ENCODE assay signal across 8 cellular contexts in genomic region chr11:75140269-75141138, GRCh38. TPM values are rescaled to one million over a fixed set of nuclear protein-coding genes. Genes with fewer than 3 reads are reported as not detected.
DNase-seq lines count a peak whose midpoint lies in the region; ATAC-seq lines count a peak whose summit lies in the region.

No MANE protein-coding gene starts in this region.

- peaks cover 44% of the 10 kb centered on the region for H3K4me1 Mint-ChIP-seq in activated CD4-positive, alpha-beta T cell treated with anti-CD3 and anti-CD28 coated beads, Interleukin-2, amount 10 ng/mL, durations not matched to agents 7 days and 5 days
- peaks cover 46% of the 10 kb centered on the region for H3K4me1 Mint-ChIP-seq in dendritic cell treated with granulocyte-macrophage colony-stimulating factor and Interleukin-4, amounts not matched to agents 40 ng/mL and 50 ng/mL, for 4 days (ENCODE audit: low read depth)
- peaks cover 20% of the 10 kb centered on the region for H3K4me1 Mint-ChIP-seq in memory B cell

- H3K9me3 Mint-ChIP-seq in activated CD4-positive, alpha-beta T cell treated with anti-CD3 and anti-CD28 coated beads, Interleukin-2, amount 10 ng/mL, durations not matched to agents 7 days and 5 days, result no peaks in the 10 kb centered on the region
- no peaks in the 10 kb centered on the region for H3K9me3 Mint-ChIP-seq in dendritic cell treated with granulocyte-macrophage colony-stimulating factor and Interleukin-4, amounts not matched to agents 40 ng/mL and 50 ng/mL, for 4 days
- H3K9me3 Mint-ChIP-seq in memory B cell, result peaks cover 1% of the 10 kb centered on the region

- ATAC-seq in memory B cell (ENCODE audit: low read depth), result peak; percentile 78
- no peak for ATAC-seq in HG02840 (IDR thresholded peaks at IDR 0.05; ENCODE audit: low FRiP score, unreplicated experiment)

- no peaks in the 10 kb centered on the region for H3K36me3 Mint-ChIP-seq in activated CD4-positive, alpha-beta T cell treated with anti-CD3 and anti-CD28 coated beads, Interleukin-2, amount 10 ng/mL, durations not matched to agents 7 days and 5 days (ENCODE audit: low read depth)
- no peaks in the 10 kb centered on the region for H3K36me3 Mint-ChIP-seq in dendritic cell treated with granulocyte-macrophage colony-stimulating factor and Interleukin-4, amounts not matched to agents 40 ng/mL and 50 ng/mL, for 4 days (ENCODE audit: low read depth)
- no peaks in the 10 kb centered on the region for H3K36me3 Mint-ChIP-seq in memory B cell

- POLR2A ChIA-PET in activated CD4-positive, alpha-beta T cell treated with anti-CD3 and anti-CD28 coated beads, Interleukin-2, amount 10 ng/mL, durations not matched to agents 7 days and 5 days (lab: Charles Lee), result interaction anchor here (1.7 kb wide), 1 partner anchor 64 kb away, joined by 6 read pairs; no protein-coding TSS in a partner anchor

- intact Hi-C loops in dendritic cell treated with granulocyte-macrophage colony-stimulating factor and Interleukin-4, amounts not matched to agents 40 ng/mL and 50 ng/mL, for 4 days (cut with micrococcal nuclease), result loop anchor here (1.0 to 5.0 kb wide), 2 partner anchors 108 to 118 kb away; no protein-coding TSS in a partner anchor

- CTCF ChIA-PET in activated CD4-positive, alpha-beta T cell treated with anti-CD3 and anti-CD28 coated beads, Interleukin-2, amount 10 ng/mL, durations not matched to agents 7 days and 5 days (lab: Charles Lee), result interaction anchor here (0.5 to 11.4 kb wide), 35 partner anchors 9 to 228 kb away, joined by 3 to 155 read pairs (median 4); partner anchors contain the start of genes SLCO2B1 and TPBGL

- H3K4me3 Mint-ChIP-seq in activated CD4-positive, alpha-beta T cell treated with anti-CD3 and anti-CD28 coated beads, Interleukin-2, amount 10 ng/mL, durations not matched to agents 7 days and 5 days, result no peak overlapping the region
- H3K4me3 Mint-ChIP-seq in dendritic cell treated with granulocyte-macrophage colony-stimulating factor and Interleukin-4, amounts not matched to agents 40 ng/mL and 50 ng/mL, for 4 days, result no peak overlapping the region
- no peak overlapping the region for H3K4me3 Mint-ChIP-seq in memory B cell

- H3K27ac Mint-ChIP-seq in activated CD4-positive, alpha-beta T cell treated with anti-CD3 and anti-CD28 coated beads, Interleukin-2, amount 10 ng/mL, durations not matched to agents 7 days and 5 days, result no peak overlapping the region
- peak overlapping the region; percentile 64 for H3K27ac Mint-ChIP-seq in dendritic cell treated with granulocyte-macrophage colony-stimulating factor and Interleukin-4, amounts not matched to agents 40 ng/mL and 50 ng/mL, for 4 days
- H3K27ac Mint-ChIP-seq in memory B cell, result no peak overlapping the region

- peak; percentile 1 for DNase-seq in NCI-H2107 treated with DMSO at 0.1 percent for 48 hours (lab: John Stamatoyannopoulos, UW; ENCODE audit: unreplicated experiment)
- DNase-seq in NCI-H2107 (lab: John Stamatoyannopoulos, UW), result no peak
- peak; percentile 24 for DNase-seq in LHCN-M2 (ENCODE audit: low read depth)
- peak; percentile 79 for DNase-seq in activated CD4-positive, alpha-beta T cell treated with anti-CD3 and anti-CD28 coated beads, Interleukin-2, amount 10 ng/mL, durations not matched to agents 7 days and 5 days
- DNase-seq in memory B cell (ENCODE audit: low spot score in 2 of 2), result peak; percentile 74 to 78
- peak; percentile 59 to 65 for DNase-seq in stimulated activated CD8-positive, alpha-beta memory T cell treated with anti-CD3 and anti-CD28 coated beads, Interleukin-2, amount 100 ng/mL, for 1 hour (ENCODE audit: low read depth in 2 of 2)

- peaks cover 8% of the 10 kb centered on the region for H3K27me3 Mint-ChIP-seq in activated CD4-positive, alpha-beta T cell treated with anti-CD3 and anti-CD28 coated beads, Interleukin-2, amount 10 ng/mL, durations not matched to agents 7 days and 5 days
- H3K27me3 Mint-ChIP-seq in dendritic cell treated with granulocyte-macrophage colony-stimulating factor and Interleukin-4, amounts not matched to agents 40 ng/mL and 50 ng/mL, for 4 days, result peaks cover 30% of the 10 kb centered on the region
- peaks cover 19% of the 10 kb centered on the region for H3K27me3 Mint-ChIP-seq in memory B cell

RNA-seq across cellular contexts. Expression of gene SLCO2B1, which starts 10.4 kb away (rescaled TPM):
- total RNA-seq in LHCN-M2 (2014; rRNA removed), result not detected in 2 replicates
- polyA plus RNA-seq in LHCN-M2 (2012), result 0.36 TPM
- total RNA-seq in activated CD4-positive, alpha-beta T cell treated with anti-CD3 and anti-CD28 coated beads, Interleukin-2, amount 10 ng/mL, durations not matched to agents 7 days and 5 days, result under 1 TPM in 1 of 2 experiments, not detected in 1; 0.37 TPM

RNA-seq across cellular contexts. Expression of gene OR2AT4, which starts 43.8 kb away (rescaled TPM):
- total RNA-seq in LHCN-M2 (2014; rRNA removed), result not detected in 2 replicates
- polyA plus RNA-seq in LHCN-M2 (2012), result not detected
- total RNA-seq in activated CD4-positive, alpha-beta T cell treated with anti-CD3 and anti-CD28 coated beads, Interleukin-2, amount 10 ng/mL, durations not matched to agents 7 days and 5 days, result not detected
